ENCODE assay signal across 26 cellular contexts in the genomic region with DNA sequence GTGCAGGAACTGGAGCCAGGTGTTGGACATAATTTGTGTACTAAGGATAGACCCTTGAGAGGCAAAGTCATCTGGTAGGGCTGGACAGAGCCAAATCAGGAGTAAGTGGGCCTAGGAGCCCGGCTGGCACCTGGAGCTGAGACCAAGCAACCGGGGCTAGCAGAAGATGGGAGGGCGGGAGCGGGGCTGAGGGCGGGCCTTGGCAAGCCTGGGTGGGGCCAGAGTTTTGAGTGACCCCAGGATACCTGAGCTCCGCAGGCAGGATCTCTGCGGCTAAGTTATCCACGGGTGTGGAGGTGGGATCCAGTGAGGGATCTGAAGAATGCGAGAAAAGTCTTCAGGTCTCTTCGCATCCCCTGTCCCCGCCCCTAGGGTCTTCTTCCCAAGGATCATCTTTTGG. TPM values are rescaled to one million over a fixed set of nuclear protein-coding genes. Genes with fewer than 3 reads are reported as not detected.
"Had no signal": no experiment of that assay in that cellular context is flagged by ENCODE, and none has a peak within 500 bp of the region (broad histone marks: within the 10 kb centered on the region; RNA-seq: fewer than 3 reads in every experiment).

No MANE protein-coding gene starts in this region.

- H3K36me3 ChIP-seq: uterus had no signal

- H3K27me3 ChIP-seq: pancreas, spleen, tibial nerve, uterus had no signal

- DNase-seq: hypothalamus; immature natural killer cell; left ventricle myocardium inferior; mesendoderm; naive B cell; natural killer cell; nephron progenitor cell; pancreas; retina; right cardiac atrium; spleen; stimulated activated CD4-positive, alpha-beta T cell treated with anti-CD3 and anti-CD28 coated beads, Interleukin-4, amount 100 ng/mL, for 24 hours; stimulated activated naive CD4-positive, alpha-beta T cell; uterus had no signal

- H3K27ac ChIP-seq: pancreas, prostate gland, skin epidermis, tibial nerve had no signal

- H3K4me3 ChIP-seq: lung, pancreas, prostate gland, tibial nerve, uterus had no signal

- H3K9me3 ChIP-seq: left ventricle myocardium inferior, pancreas, prostate gland, tibial nerve, uterus had no signal

- H3K4me1 ChIP-seq: pancreas, prostate gland, tibial nerve, uterus had no signal

- FAIRE-seq: islet of Langerhans, pancreas had no signal

RNA-seq across cellular contexts. Expression of a gene that starts 15.6 kb away (rescaled TPM):
- total RNA-seq: kidney epithelial cell, left ventricle myocardium inferior, lung, mesothelial cell of epicardium, mononuclear cell, natural killer cell, omental fat pad, pancreas, right cardiac atrium, sciatic nerve, spleen, subcutaneous adipose tissue, ureter had no signal
- polyA plus RNA-seq: immature natural killer cell, pancreas, right cardiac atrium, spleen had no signal
